Comparison of ENCODE assay signal across 21 cellular contexts in genomic region chr2:234973008-234973407, GRCh38. TPM values are rescaled to one million over a fixed set of nuclear protein-coding genes. Genes with fewer than 3 reads are reported as not detected.
A peak's percentile ranks its signal among the peaks of the same experiment; 100 is the strongest.
DNase-seq lines count a peak whose midpoint lies in the region; ATAC-seq and TF ChIP-seq lines count a peak whose summit lies in the region.
"Had no signal": no experiment of that assay in that cellular context is flagged by ENCODE, and none has a peak within 500 bp of the region (broad histone marks: within the 10 kb centered on the region; RNA-seq: fewer than 3 reads in every experiment).

No MANE protein-coding gene starts in this region.

- H3K9me3 ChIP-seq in mesenchymal stem cell (ENCODE audit: control insufficient read depth, low read length) = no peaks in the 10 kb centered on the region
- H3K9me3 ChIP-seq: HAP-1, neutrophil, tibial artery had no signal

- H3K4me3 ChIP-seq in mesenchymal stem cell (ENCODE audit: insufficient read depth in 1 of 2, low read depth in 1 of 2, low read length in 2 of 2) (no peak overlapping the region), mesendoderm (ENCODE audit: low read length) (no peak overlapping the region)
- H3K4me3 ChIP-seq: HAP-1, SK-N-MC, tibial artery had no signal

- peak overlapping the region; percentile 56 for H3K27ac Mint-ChIP-seq in Calu3 (ENCODE audit: unreplicated experiment)
- H3K27ac Mint-ChIP-seq in brain = peak overlapping the region; percentile 46 to 88 (median 69)
- H3K27ac Mint-ChIP-seq: activated CD8-positive, alpha-beta memory T cell treated with anti-CD3 and anti-CD28 coated beads, Interleukin-2, amount 10 ng/mL, durations not matched to agents 7 days and 5 days; activated T-helper 2 cell treated with anti-CD3 and anti-CD28 coated beads, Interferon-gamma antibody, Interleukin-2, Interleukin-4, amounts not matched to agents 10 μg/mL and 5 μg/mL and 100 μg/mL, durations not matched to agents 14 hours and 24 hours and 36 hours; CD4-positive, CD25-positive, alpha-beta regulatory T cell; stimulated activated memory B cell treated with anti-CD40 and anti-IgM and Interleukin-4, amounts not matched to agents 10 μg/mL and 1 μg/mL and 100 μg/mL, for 72 hours had no signal

- H3K27ac ChIP-seq in mesenchymal stem cell (ENCODE audit: low read length, poor library complexity, severe bottlenecking) (peak overlapping the region; percentile 74), mesendoderm (ENCODE audit: low read depth, low read length) (no peak overlapping the region)
- H3K27ac ChIP-seq: neutrophil, SK-N-MC, tibial artery had no signal

- no peak overlapping the region for H3K4me2 ChIP-seq in mesenchymal stem cell (ENCODE audit: low read length, poor library complexity, severe bottlenecking)
- no peak overlapping the region for H3K4me2 ChIP-seq in mesendoderm (ENCODE audit: low read length)

- no peak overlapping the region for H4K5ac ChIP-seq in mesendoderm (ENCODE audit: low read length)

- DNase-seq in Calu3 = no peak
- DNase-seq in NCI-H226 = peak; percentile 78
- no peak for DNase-seq in mesenchymal stem cell
- no peak for DNase-seq in mesendoderm
- DNase-seq in GM19240 (ENCODE audit: insufficient read length, low spot score) = no peak
- DNase-seq: activated CD4-positive, alpha-beta T cell treated with anti-CD3 and anti-CD28 coated beads for 4 hours; activated CD8-positive, alpha-beta memory T cell treated with anti-CD3 and anti-CD28 coated beads, Interleukin-2, amount 10 ng/mL, durations not matched to agents 7 days and 5 days; CD4-positive, CD25-positive, alpha-beta regulatory T cell; DMS53; Karpas-422; NCI-H774; right cardiac atrium; tibial artery had no signal

- H2BK5ac ChIP-seq in mesenchymal stem cell (ENCODE audit: low read depth, low read length, poor library complexity, severe bottlenecking) = no peak overlapping the region
- no peak overlapping the region for H2BK5ac ChIP-seq in mesendoderm (ENCODE audit: low read length)

- H3K36me3 ChIP-seq in mesenchymal stem cell (ENCODE audit: control insufficient read depth in 1 of 2, insufficient read depth in 2 of 2, low read depth in 1 of 2, low read length in 2 of 2) (peaks cover 30 to 47% of the 10 kb centered on the region in 2 experiments), mesendoderm (ENCODE audit: control insufficient read depth, insufficient read depth, low read length) (peaks cover 3% of the 10 kb centered on the region)
- H3K36me3 ChIP-seq: neutrophil had no signal

- no peak overlapping the region for H2AFZ ChIP-seq in mesenchymal stem cell (ENCODE audit: low read depth, low read length)

- H3K4me1 Mint-ChIP-seq in Calu3 (ENCODE audit: low read depth, unreplicated experiment) = peaks cover 55% of the 10 kb centered on the region
- peaks cover 82% of the 10 kb centered on the region for H3K4me1 Mint-ChIP-seq in brain
- H3K4me1 Mint-ChIP-seq: activated CD8-positive, alpha-beta memory T cell treated with anti-CD3 and anti-CD28 coated beads, Interleukin-2, amount 10 ng/mL, durations not matched to agents 7 days and 5 days; CD4-positive, CD25-positive, alpha-beta regulatory T cell had no signal

- H3K18ac ChIP-seq in mesenchymal stem cell (ENCODE audit: low read depth in 1 of 2, low read length in 2 of 2) (no peak overlapping the region), mesendoderm (ENCODE audit: low read length) (no peak overlapping the region)

- ATAC-seq in HG03280 (IDR thresholded peaks at IDR 0.05; ENCODE audit: unreplicated experiment) (no peak), HG02885 (IDR thresholded peaks at IDR 0.05; ENCODE audit: poor library complexity, unreplicated experiment) (no peak)
- ATAC-seq: activated CD8-positive, alpha-beta memory T cell treated with anti-CD3 and anti-CD28 coated beads, Interleukin-2, amount 10 ng/mL, durations not matched to agents 7 days and 5 days; right cardiac atrium; stimulated activated memory B cell treated with anti-CD40 and anti-IgM and Interleukin-4, amounts not matched to agents 10 μg/mL and 1 μg/mL and 100 μg/mL, for 72 hours had no signal

- no peak overlapping the region for H2BK15ac ChIP-seq in mesenchymal stem cell (ENCODE audit: low read depth, poor library complexity, severe bottlenecking)
- H2BK15ac ChIP-seq in mesendoderm (replicated peaks; ENCODE audit: low read depth) = no peak overlapping the region

- H3K27me3 Mint-ChIP-seq in Calu3 (ENCODE audit: unreplicated experiment) (no peaks in the 10 kb centered on the region), brain (no peaks in the 10 kb centered on the region)
- H3K27me3 Mint-ChIP-seq: activated CD8-positive, alpha-beta memory T cell treated with anti-CD3 and anti-CD28 coated beads, Interleukin-2, amount 10 ng/mL, durations not matched to agents 7 days and 5 days had no signal

- H3K79me2 ChIP-seq in mesendoderm (ENCODE audit: control insufficient read depth, insufficient read depth, low read length) = peaks cover 85% of the 10 kb centered on the region

- TF ChIP-seq CTCF in Calu3 (IDR thresholded peaks at IDR 0.05; ENCODE audit: unreplicated experiment) (no peak), brain (conservative IDR thresholded peaks at IDR 0.05) (no peak)

- no peak overlapping the region for H4K91ac ChIP-seq in mesenchymal stem cell (ENCODE audit: low read length)

- peaks cover 4% of the 10 kb centered on the region for H3K36me3 Mint-ChIP-seq in Calu3 (ENCODE audit: insufficient read depth, unreplicated experiment)
- H3K36me3 Mint-ChIP-seq in brain = peaks cover 42% of the 10 kb centered on the region
- H3K36me3 Mint-ChIP-seq: activated CD8-positive, alpha-beta memory T cell treated with anti-CD3 and anti-CD28 coated beads, Interleukin-2, amount 10 ng/mL, durations not matched to agents 7 days and 5 days; CD4-positive, CD25-positive, alpha-beta regulatory T cell; stimulated activated memory B cell treated with anti-CD40 and anti-IgM and Interleukin-4, amounts not matched to agents 10 μg/mL and 1 μg/mL and 100 μg/mL, for 72 hours had no signal

- intact Hi-C loops in Calu3 (cut with micrococcal nuclease; ENCODE audit: unreplicated experiment) = no loop called here

- H3K27me3 ChIP-seq in mesenchymal stem cell (ENCODE audit: control insufficient read depth in 1 of 2, insufficient read depth in 1 of 2, low read length in 2 of 2) (no peaks in the 10 kb centered on the region), mesendoderm (ENCODE audit: insufficient read depth, low read length, poor library complexity) (no peaks in the 10 kb centered on the region)
- H3K27me3 ChIP-seq: tibial artery had no signal

- no peak overlapping the region for H3K23ac ChIP-seq in mesenchymal stem cell (ENCODE audit: low read length in 2 of 2)
- H3K23ac ChIP-seq in mesendoderm (ENCODE audit: low read length) = no peak overlapping the region

- WGBS in mesenchymal stem cell = 90% methylated on average over 6 of the region's 8 CpGs
- WGBS in mesendoderm (ENCODE audit: extremely low coverage, insufficient coverage, low lambda C conversion rate) = no CpG with 5 or more reads among the region's 8 CpGs

- no peak overlapping the region for H3K14ac ChIP-seq in mesenchymal stem cell (ENCODE audit: low read length in 2 of 2)

- no peak overlapping the region for H2BK120ac ChIP-seq in mesenchymal stem cell (ENCODE audit: low read depth, low read length)
- no peak overlapping the region for H2BK120ac ChIP-seq in mesendoderm (ENCODE audit: low read depth, low read length)

- H3K56ac ChIP-seq in mesendoderm (ENCODE audit: low read length) = no peak overlapping the region

- H2BK12ac ChIP-seq in mesenchymal stem cell (ENCODE audit: low read length in 2 of 2) = no peak overlapping the region

- CTCF ChIA-PET in Calu3 (lab: Charles Lee) = interaction anchor here (0.6 to 1.4 kb wide), 2 partner anchors 8 to 312 kb away, joined by 3 to 5 read pairs; no protein-coding TSS in a partner anchor

- H4K8ac ChIP-seq in mesenchymal stem cell (ENCODE audit: low read length) = peak overlapping the region; percentile 15
- H4K8ac ChIP-seq in mesendoderm (ENCODE audit: low read depth, low read length) = no peak overlapping the region

- H3K9ac ChIP-seq in mesenchymal stem cell (ENCODE audit: low read length) (no peak overlapping the region), mesendoderm (ENCODE audit: low read length) (no peak overlapping the region)

- H3K79me1 ChIP-seq in mesenchymal stem cell (replicated peaks; ENCODE audit: low read length, poor library complexity, severe bottlenecking) (no peaks in the 10 kb centered on the region), mesendoderm (ENCODE audit: low read length) (peaks cover 48% of the 10 kb centered on the region)

- H3K4ac ChIP-seq in mesenchymal stem cell (ENCODE audit: low read depth in 1 of 2, low read length in 2 of 2) (no peak overlapping the region), mesendoderm (ENCODE audit: low read depth, low read length) (no peak overlapping the region)

- H3K9me3 Mint-ChIP-seq in Calu3 (ENCODE audit: low read depth, unreplicated experiment) (no peaks in the 10 kb centered on the region), brain (peaks cover 0 to 17% (median 6%) of the 10 kb centered on the region in 5 experiments)
- H3K9me3 Mint-ChIP-seq: activated T-helper 2 cell treated with anti-CD3 and anti-CD28 coated beads, Interferon-gamma antibody, Interleukin-2, Interleukin-4, amounts not matched to agents 10 μg/mL and 5 μg/mL and 100 μg/mL, durations not matched to agents 14 hours and 24 hours and 36 hours; CD4-positive, CD25-positive, alpha-beta regulatory T cell had no signal

- H3K4me3 Mint-ChIP-seq in Calu3 (ENCODE audit: low read depth, unreplicated experiment) (no peak overlapping the region), brain (no peak overlapping the region)
- H3K4me3 Mint-ChIP-seq: activated CD8-positive, alpha-beta memory T cell treated with anti-CD3 and anti-CD28 coated beads, Interleukin-2, amount 10 ng/mL, durations not matched to agents 7 days and 5 days; CD4-positive, CD25-positive, alpha-beta regulatory T cell; stimulated activated memory B cell treated with anti-CD40 and anti-IgM and Interleukin-4, amounts not matched to agents 10 μg/mL and 1 μg/mL and 100 μg/mL, for 72 hours had no signal

- H3K4me1 ChIP-seq in mesenchymal stem cell (ENCODE audit: control insufficient read depth, insufficient read depth, low read depth, low read length) (peaks cover 56% of the 10 kb centered on the region), mesendoderm (ENCODE audit: control insufficient read depth, low read depth, low read length) (peaks cover 19% of the 10 kb centered on the region)

- no TSS peak for BruUV-seq in Calu3 (replicated peaks; lab: Mats Ljungman, UMichigan)

- H2AK5ac ChIP-seq in mesenchymal stem cell (ENCODE audit: low read length, severe bottlenecking) (no peak overlapping the region), mesendoderm (ENCODE audit: low read length) (no peak overlapping the region)

RNA-seq across cellular contexts. Expression of gene SH3BP4, which starts 21.2 kb away (rescaled TPM):
- total RNA-seq in Calu3 (2022) = 35.0 and 36.9 TPM in 2 replicates
- polyA plus RNA-seq in brain (ENCODE audit: insufficient read depth, low read depth, low replicate concordance) = 78.4 TPM
- polyA plus RNA-seq in mesenchymal stem cell (2013, experiment 1 of 2) = 48.8 TPM
- polyA plus RNA-seq in mesenchymal stem cell (2013, experiment 2 of 2) = 47.7 TPM
- polyA plus RNA-seq in mesendoderm (2013, experiment 1 of 2) = 26.4 TPM
- 26.9 TPM for polyA plus RNA-seq in mesendoderm (2013, experiment 2 of 2)
- polyA plus RNA-seq: CD4-positive, CD25-positive, alpha-beta regulatory T cell had no signal
